8 cellular contexts compared by ENCODE assay signal in the genomic region with DNA sequence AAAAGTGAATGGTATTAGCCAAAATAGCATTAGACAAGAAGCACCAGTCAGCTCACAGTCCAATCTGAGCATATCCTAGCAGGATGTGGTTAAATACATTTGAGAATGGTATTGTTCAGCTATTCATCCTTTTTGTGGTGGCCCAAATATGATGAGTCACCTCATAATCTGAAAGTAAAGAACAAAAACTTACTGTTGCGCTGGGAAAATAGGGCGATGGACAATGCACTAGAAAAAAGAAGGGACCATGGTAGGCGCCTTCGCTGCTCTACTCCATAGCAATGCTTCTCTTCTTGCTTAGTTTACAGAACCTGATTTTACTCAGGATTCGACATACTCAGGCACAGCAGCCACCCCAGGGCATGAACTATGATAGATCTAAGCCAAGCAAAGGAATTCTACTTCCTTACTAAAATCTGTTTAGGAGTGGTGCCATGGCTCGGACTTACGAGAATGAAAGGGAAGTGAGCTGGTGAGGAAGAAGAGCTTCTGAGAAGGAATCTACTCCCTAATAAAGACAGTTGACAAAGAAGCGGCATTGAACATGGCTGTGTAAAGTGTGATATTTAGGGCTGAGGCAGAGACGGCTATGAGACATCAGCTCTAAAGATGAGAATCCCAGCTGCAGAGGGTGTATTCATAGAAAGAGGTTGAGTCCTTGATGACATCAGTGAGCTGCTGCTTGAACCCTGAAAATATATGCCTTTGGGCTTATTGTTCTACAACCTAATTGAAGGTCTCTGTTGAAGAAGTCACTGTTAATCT. TPM values are rescaled to one million over a fixed set of nuclear protein-coding genes. Genes with fewer than 3 reads are reported as not detected.
DNase-seq lines count a peak whose midpoint lies in the region; ATAC-seq and TF ChIP-seq lines count a peak whose summit lies in the region.

No MANE protein-coding gene starts in this region.

- H3K4me1 ChIP-seq in adipocyte (ENCODE audit: control insufficient read depth, insufficient read depth, low read length) = peaks cover 28% of the 10 kb centered on the region
- H3K4me1 ChIP-seq in stomach = peaks cover 0 to 20% (median 3%) of the 10 kb centered on the region in 4 donors

- ATAC-seq in GM19395 (IDR thresholded peaks at IDR 0.05; ENCODE audit: unreplicated experiment) (peak; percentile 93), HG03432 (IDR thresholded peaks at IDR 0.05; ENCODE audit: unreplicated experiment) (peak; percentile 98)

- no peak for TF ChIP-seq EP300 in stomach (IDR thresholded peaks at IDR 0.05)

- TF ChIP-seq POLR2A in stomach (IDR thresholded peaks at IDR 0.05) = no peak

- H3K4me3 ChIP-seq in AG09309 (ENCODE audit: control insufficient read depth, low read depth, low read length) = peak overlapping the region; percentile 38
- H3K4me3 ChIP-seq in adipocyte (ENCODE audit: low read length) = no peak overlapping the region
- H3K4me3 ChIP-seq in stomach = no peak overlapping the region

- no peaks in the 10 kb centered on the region for H3K27me3 ChIP-seq in adipocyte (replicated peaks; ENCODE audit: control insufficient read depth, insufficient read depth, low read length)
- no peaks in the 10 kb centered on the region for H3K27me3 ChIP-seq in stomach

- TF ChIP-seq CTCF in AG09309 (IDR thresholded peaks at IDR 0.05; ENCODE audit: control insufficient read depth, insufficient read depth, low read depth, low read length, missing control alignments) (no peak), stomach (IDR thresholded peaks at IDR 0.05) (no peak)

- no peaks in the 10 kb centered on the region for H3K9me3 ChIP-seq in adipocyte (ENCODE audit: control insufficient read depth, low read length)
- H3K9me3 ChIP-seq in stomach = no peaks in the 10 kb centered on the region

- no peak overlapping the region for H3K9ac ChIP-seq in adipocyte (ENCODE audit: low read length)

- peak; percentile 72 for DNase-seq in AG09309 (ENCODE audit: low read depth)
- DNase-seq in adipocyte (ENCODE audit: low read depth) = peak; percentile 77
- DNase-seq in non-pigmented ciliary epithelial cell (ENCODE audit: low read depth) = peak; percentile 87
- no peak for DNase-seq in stomach
- DNase-seq in SKM-1 treated with dmso at 0.1 percent for 144 hours (lab: John Stamatoyannopoulos, UW; ENCODE audit: unreplicated experiment) = no peak
- no peak for DNase-seq in COR-L47 (lab: John Stamatoyannopoulos, UW)

- 75 to 86% (median 79%) methylated on average over 9 of the region's 9 CpGs for WGBS in stomach, 5 donors

- H3K36me3 ChIP-seq in adipocyte (ENCODE audit: control insufficient read depth, insufficient read depth, low read length, severe bottlenecking) = peaks cover 4% of the 10 kb centered on the region
- H3K36me3 ChIP-seq in stomach = peaks cover 0 to 19% (median 12%) of the 10 kb centered on the region in 4 donors

- intact Hi-C loops in stomach (cut with DNase I; ENCODE audit: low total_unique reads) = no loop called here

- no peak overlapping the region for H3K27ac ChIP-seq in stomach

RNA-seq across cellular contexts. Expression of a gene that starts 13.0 kb away (rescaled TPM):
- total RNA-seq in stomach = 10 to 100 TPM in 3 of 5 donors, 1 to 10 TPM in 2; 6.4 to 31.6 (median 18.3) TPM
- polyA plus RNA-seq in stomach = 10 to 100 TPM in 1 of 3 donors, 1 to 10 TPM in 2; 4.2 to 12.1 (median 7.2) TPM

RNA-seq across cellular contexts. Expression of a gene that starts 16.6 kb away (rescaled TPM):
- total RNA-seq in stomach = 100 to 1,000 TPM in 1 of 5 donors, 10 to 100 TPM in 4; 53.1 to 119 (median 67.1) TPM
- 10 to 100 TPM; 33.9 to 45.4 (median 42.2) TPM for polyA plus RNA-seq in stomach

RNA-seq across cellular contexts. Expression of a gene that starts 53.5 kb away (rescaled TPM):
- 100 to 1,000 TPM in 2 of 5 donors, 10 to 100 TPM in 2, 1 to 10 TPM in 1; 5.2 to 105 (median 62.4) TPM for total RNA-seq in stomach
- polyA plus RNA-seq in stomach = 10 to 100 TPM; 41.6 to 54.8 (median 42.7) TPM

Comparison
In these comparisons a context has a peak if more than half of its experiments do, and no peak if none do; other contexts are left out.
1. DNase-seq: peak in AG09309 (single experiment), adipocyte (single experiment) and non-pigmented ciliary epithelial cell (single experiment); none in stomach (single experiment), SKM-1 treated with dmso at 0.1 percent for 144 hours (single experiment) and COR-L47 (single experiment).